In genomic region chr11:124674168-124674517, GRCh38 we compare ENCODE assay signal across 8 cellular contexts. TPM values are rescaled to one million over a fixed set of nuclear protein-coding genes. Genes with fewer than 3 reads are reported as not detected.
A peak's percentile ranks its signal among the peaks of the same experiment; 100 is the strongest.
DNase-seq lines count a peak whose midpoint lies in the region; ATAC-seq and TF ChIP-seq lines count a peak whose summit lies in the region.

No MANE protein-coding gene starts in this region.

- DNase-seq in SK-N-MC (ENCODE audit: low read depth, low spot score) (no peak), fibroblast of lung (ENCODE audit: low read depth in 2 of 2) (peak in 1 of 2 donors; percentile 5), prostate gland (ENCODE audit: low spot score) (no peak), NCI-H2227 (lab: John Stamatoyannopoulos, UW; ENCODE audit: unreplicated experiment) (no peak), ureter (ENCODE audit: low spot score) (no peak)

- H3K36me3 ChIP-seq in SK-N-MC (ENCODE audit: insufficient read depth, low read length) (no peaks in the 10 kb centered on the region), fibroblast of lung (ENCODE audit: control insufficient read depth, insufficient read depth, low read length) (no peaks in the 10 kb centered on the region), prostate gland (no peaks in the 10 kb centered on the region)

- H3K4me1 ChIP-seq in fibroblast of lung (ENCODE audit: control insufficient read depth, extremely low read depth, insufficient read depth, low read length) (peaks cover 3% of the 10 kb centered on the region), prostate gland (replicated peaks) (peaks cover 3% of the 10 kb centered on the region)

- H3K4me3 ChIP-seq in GM08714 (ENCODE audit: low read length): peak overlapping the region; percentile 78
- peak overlapping the region; percentile 75 for H3K4me3 ChIP-seq in SK-N-MC
- peak overlapping the region; percentile 52 to 80 (median 73) for H3K4me3 ChIP-seq in fibroblast of lung (replicated peaks in 1 of 4; ENCODE audit: control extremely low read depth in 1 of 4, insufficient read depth in 1 of 4, low read depth in 3 of 4, low read length in 4 of 4)
- peak overlapping the region; percentile 54 to 55 for H3K4me3 ChIP-seq in prostate gland

- H4K20me1 ChIP-seq in fibroblast of lung (ENCODE audit: control insufficient read depth, extremely low read depth, insufficient read depth, low read length): no peaks in the 10 kb centered on the region

- TF ChIP-seq POLR2A in prostate gland (IDR thresholded peaks at IDR 0.05): no peak

- intact Hi-C loops in prostate gland (cut with DNase I): no loop called here

- no peaks in the 10 kb centered on the region for H3K9me3 ChIP-seq in SK-N-MC (ENCODE audit: low read depth, low read length)
- no peaks in the 10 kb centered on the region for H3K9me3 ChIP-seq in fibroblast of lung (ENCODE audit: control insufficient read depth, insufficient read depth, low read depth, low read length)
- no peaks in the 10 kb centered on the region for H3K9me3 ChIP-seq in prostate gland

- TF ChIP-seq CTCF in fibroblast of lung (conservative IDR thresholded peaks at IDR 0.05 in 1 of 2, IDR thresholded peaks at IDR 0.05 in 1 of 2; ENCODE audit: low read depth in 1 of 2, low read length in 2 of 2) (no peak), prostate gland (IDR thresholded peaks at IDR 0.05) (no peak)

- no peak overlapping the region for H3K27ac ChIP-seq in SK-N-MC
- peak overlapping the region; percentile 86 for H3K27ac ChIP-seq in fibroblast of lung (ENCODE audit: insufficient read depth, low read length)
- H3K27ac ChIP-seq in prostate gland: peak overlapping the region; percentile 64 to 72

- no peaks in the 10 kb centered on the region for H3K79me2 ChIP-seq in fibroblast of lung (ENCODE audit: control insufficient read depth, insufficient read depth, low read length)

- H2AFZ ChIP-seq in fibroblast of lung (ENCODE audit: low read length): peak overlapping the region; percentile 38

- 26% methylated on average over 18 of the region's 18 CpGs for WGBS in prostate gland

- ATAC-seq in GM21423 (IDR thresholded peaks at IDR 0.05; ENCODE audit: unreplicated experiment) (no peak), HG02981 (IDR thresholded peaks at IDR 0.05; ENCODE audit: unreplicated experiment) (no peak)

- H3K4me2 ChIP-seq in fibroblast of lung (ENCODE audit: extremely low read depth, insufficient read depth, low read length): peak overlapping the region; percentile 80

- H3K9ac ChIP-seq in SK-N-MC (ENCODE audit: insufficient read length): no peak overlapping the region
- H3K9ac ChIP-seq in fibroblast of lung (ENCODE audit: insufficient read depth, low read length): peak overlapping the region; percentile 76

- H3K27me3 ChIP-seq in fibroblast of lung (ENCODE audit: control insufficient read depth, insufficient read depth, low read length) (no peaks in the 10 kb centered on the region), prostate gland (replicated peaks; ENCODE audit: insufficient read depth) (no peaks in the 10 kb centered on the region)

RNA-seq across cellular contexts. Expression of gene SPA17, which starts 0.4 kb away (rescaled TPM):
- total RNA-seq in fibroblast of lung (10.0 and 18.0 TPM in 2 replicates), prostate gland (10 to 100 TPM; 14.7 to 20.8 TPM), ureter (6.3 TPM)
- 19.1 and 27.0 TPM in 2 replicates for polyA plus RNA-seq in fibroblast of lung
- 24.9 and 28.6 TPM in 2 replicates for polyA plus RNA-seq in fibroblast of lung (2012)
- 0.11 TPM in 1 of 2 replicates, not detected in the other for polyA minus RNA-seq in fibroblast of lung (ENCODE audit: low replicate concordance)

RNA-seq across cellular contexts. Expression of gene SIAE, which starts 0.6 kb away (rescaled TPM):
- total RNA-seq in fibroblast of lung: 23.1 and 28.9 TPM in 2 replicates
- 42.3 and 67.0 TPM in 2 replicates for polyA plus RNA-seq in fibroblast of lung
- polyA plus RNA-seq in fibroblast of lung (2012): 18.2 and 33.0 TPM in 2 replicates
- 12.3 and 23.8 TPM in 2 replicates for polyA minus RNA-seq in fibroblast of lung (ENCODE audit: low replicate concordance)
- 10 to 100 TPM; 20.4 to 30.1 TPM for total RNA-seq in prostate gland
- total RNA-seq in ureter: 38.8 TPM

RNA-seq across cellular contexts. Expression of gene TBRG1, which starts 51.5 kb away (rescaled TPM):
- total RNA-seq in fibroblast of lung: 30.0 and 36.2 TPM in 2 replicates
- 21.6 and 31.0 TPM in 2 replicates for polyA plus RNA-seq in fibroblast of lung
- polyA plus RNA-seq in fibroblast of lung (2012): 17.1 and 23.0 TPM in 2 replicates
- 6.6 and 10.1 TPM in 2 replicates for polyA minus RNA-seq in fibroblast of lung (ENCODE audit: low replicate concordance)
- total RNA-seq in prostate gland: 10 to 100 TPM; 30.8 to 33.8 TPM
- 39.5 TPM for total RNA-seq in ureter
